ENCODE assay signal across 8 cellular contexts in the genomic region with DNA sequence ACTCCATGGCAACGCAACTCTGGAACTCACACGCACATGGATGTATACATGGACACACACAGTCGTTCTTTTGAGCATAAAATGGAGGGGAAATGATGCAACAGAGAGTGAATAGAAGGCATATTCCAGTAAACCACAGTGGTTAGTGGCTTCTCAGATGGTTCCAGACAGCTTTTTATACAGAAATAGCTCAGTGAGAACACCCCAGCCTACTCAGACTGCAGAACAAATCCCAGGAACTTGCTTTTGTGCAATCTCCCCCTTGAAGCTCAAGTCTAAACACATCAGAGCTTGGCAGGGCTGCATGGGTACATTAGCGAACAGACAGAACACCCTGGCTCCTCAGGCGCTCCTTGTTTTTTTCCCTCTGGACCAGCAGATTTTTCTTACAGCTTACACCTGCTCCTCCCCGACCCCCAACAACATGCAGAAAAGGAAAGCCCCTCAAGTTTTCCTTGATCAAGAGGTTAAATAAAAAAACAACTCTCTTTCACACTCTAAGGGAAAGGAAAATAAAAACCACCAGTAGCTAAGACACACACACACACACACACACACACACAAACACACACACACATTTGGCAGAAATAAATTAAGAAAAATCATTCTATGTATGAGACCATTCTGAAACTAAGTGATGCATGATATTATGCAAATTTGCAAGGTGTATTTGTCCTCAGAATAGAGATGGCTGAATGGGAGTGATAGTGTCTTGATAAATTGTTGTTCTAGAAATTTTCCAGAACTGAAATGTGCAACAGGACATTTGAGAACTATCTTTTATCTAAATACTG. TPM values are rescaled to one million over a fixed set of nuclear protein-coding genes. Genes with fewer than 3 reads are reported as not detected.
DNase-seq lines count a peak whose midpoint lies in the region; ATAC-seq lines count a peak whose summit lies in the region.

No MANE protein-coding gene starts in this region.

- H3K27ac ChIP-seq in ACC112 (ENCODE audit: low read depth, low read length), result no peak overlapping the region

- no peak overlapping the region for H3K4me3 ChIP-seq in ACC112 (ENCODE audit: low read depth, low read length)
- H3K4me3 ChIP-seq in Jurkat, Clone E6-1 (ENCODE audit: low read length), result peak overlapping the region; percentile 24

- ATAC-seq in GM18867 (IDR thresholded peaks at IDR 0.05; ENCODE audit: unreplicated experiment), result no peak

- H3K27ac Mint-ChIP-seq in activated T-helper 2 cell treated with anti-CD3 and anti-CD28 coated beads, Interferon-gamma antibody, Interleukin-2, Interleukin-4, amounts not matched to agents 10 μg/mL and 5 μg/mL and 100 μg/mL, durations not matched to agents 14 hours and 24 hours and 36 hours, result peak overlapping the region; percentile 87

- intact Hi-C loops in activated T-helper 2 cell treated with anti-CD3 and anti-CD28 coated beads, Interferon-gamma antibody, Interleukin-2, Interleukin-4, amounts not matched to agents 10 μg/mL and 5 μg/mL and 100 μg/mL, durations not matched to agents 14 hours and 24 hours and 36 hours (cut with micrococcal nuclease), result loop anchor here (2.0 kb wide), 3 partner anchors 24 to 48 kb away; no protein-coding TSS in a partner anchor

- H3K4me1 ChIP-seq in ACC112 (ENCODE audit: control insufficient read depth, insufficient read depth, low read length, unreplicated experiment), result peaks cover 29% of the 10 kb centered on the region

- peaks cover 47% of the 10 kb centered on the region for H3K4me1 Mint-ChIP-seq in activated T-helper 2 cell treated with anti-CD3 and anti-CD28 coated beads, Interferon-gamma antibody, Interleukin-2, Interleukin-4, amounts not matched to agents 10 μg/mL and 5 μg/mL and 100 μg/mL, durations not matched to agents 14 hours and 24 hours and 36 hours (ENCODE audit: low read depth)

- H3K27me3 ChIP-seq in ACC112 (ENCODE audit: insufficient read depth, low read length), result no peaks in the 10 kb centered on the region

- peaks cover 5% of the 10 kb centered on the region for H3K36me3 Mint-ChIP-seq in activated T-helper 2 cell treated with anti-CD3 and anti-CD28 coated beads, Interferon-gamma antibody, Interleukin-2, Interleukin-4, amounts not matched to agents 10 μg/mL and 5 μg/mL and 100 μg/mL, durations not matched to agents 14 hours and 24 hours and 36 hours (ENCODE audit: low read depth)

- peak overlapping the region; percentile 51 for H2AFZ ChIP-seq in ACC112 (ENCODE audit: low read length, unreplicated experiment)

- H3K36me3 ChIP-seq in ACC112 (ENCODE audit: insufficient read depth, low read length), result no peaks in the 10 kb centered on the region

- H3K27me3 Mint-ChIP-seq in activated T-helper 2 cell treated with anti-CD3 and anti-CD28 coated beads, Interferon-gamma antibody, Interleukin-2, Interleukin-4, amounts not matched to agents 10 μg/mL and 5 μg/mL and 100 μg/mL, durations not matched to agents 14 hours and 24 hours and 36 hours (ENCODE audit: low read depth), result no peaks in the 10 kb centered on the region

- H3K9me3 Mint-ChIP-seq in activated T-helper 2 cell treated with anti-CD3 and anti-CD28 coated beads, Interferon-gamma antibody, Interleukin-2, Interleukin-4, amounts not matched to agents 10 μg/mL and 5 μg/mL and 100 μg/mL, durations not matched to agents 14 hours and 24 hours and 36 hours, result no peaks in the 10 kb centered on the region

- peak; percentile 98 for DNase-seq in Jurkat, Clone E6-1 (ENCODE audit: low read depth, low spot score)
- no peak for DNase-seq in activated T-helper 2 cell treated with anti-CD3 and anti-CD28 coated beads, Interferon-gamma antibody, Interleukin-2, Interleukin-4, amounts not matched to agents 10 μg/mL and 5 μg/mL and 100 μg/mL, durations not matched to agents 14 hours and 24 hours and 36 hours (ENCODE audit: low spot score)
- peak; percentile 62 for DNase-seq in hepatic stellate cell (ENCODE audit: low spot score)
- peak; percentile 70 for DNase-seq in superior temporal gyrus (ENCODE audit: extremely low spot score)
- DNase-seq in ecto neural progenitor cell (ENCODE audit: low spot score), result no peak
- DNase-seq in NCI-H2227 (lab: John Stamatoyannopoulos, UW; ENCODE audit: unreplicated experiment), result no peak

- no peaks in the 10 kb centered on the region for H3K79me2 ChIP-seq in ACC112 (ENCODE audit: control insufficient read depth, insufficient read depth, low read length, unreplicated experiment)

- H3K4me3 Mint-ChIP-seq in activated T-helper 2 cell treated with anti-CD3 and anti-CD28 coated beads, Interferon-gamma antibody, Interleukin-2, Interleukin-4, amounts not matched to agents 10 μg/mL and 5 μg/mL and 100 μg/mL, durations not matched to agents 14 hours and 24 hours and 36 hours (ENCODE audit: low read depth), result peak overlapping the region; percentile 72

RNA-seq across cellular contexts. Expression of a gene that starts 51.2 kb away (rescaled TPM):
- 53.6 TPM for polyA plus RNA-seq in Jurkat, Clone E6-1 (2012; ENCODE audit: insufficient read depth, insufficient read length)
- total RNA-seq in activated T-helper 2 cell treated with anti-CD3 and anti-CD28 coated beads, Interferon-gamma antibody, Interleukin-2, Interleukin-4, amounts not matched to agents 10 μg/mL and 5 μg/mL and 100 μg/mL, durations not matched to agents 14 hours and 24 hours and 36 hours, result 50.7 and 55.7 TPM in 2 replicates

RNA-seq across cellular contexts. Expression of a gene that starts 51.5 kb away (rescaled TPM):
- 70.3 TPM for polyA plus RNA-seq in Jurkat, Clone E6-1 (2012; ENCODE audit: insufficient read depth, insufficient read length)
- 39.8 and 41.4 TPM in 2 replicates for total RNA-seq in activated T-helper 2 cell treated with anti-CD3 and anti-CD28 coated beads, Interferon-gamma antibody, Interleukin-2, Interleukin-4, amounts not matched to agents 10 μg/mL and 5 μg/mL and 100 μg/mL, durations not matched to agents 14 hours and 24 hours and 36 hours

Comparison
In these comparisons a context has a peak if more than half of its experiments do, and no peak if none do; other contexts are left out.
1. DNase-seq: peak in Jurkat, Clone E6-1 (single experiment), hepatic stellate cell (single experiment) and superior temporal gyrus (single experiment); none in activated T-helper 2 cell treated with anti-CD3 and anti-CD28 coated beads, Interferon-gamma antibody, Interleukin-2, Interleukin-4, amounts not matched to agents 10 μg/mL and 5 μg/mL and 100 μg/mL, durations not matched to agents 14 hours and 24 hours and 36 hours (single experiment), ecto neural progenitor cell (single experiment) and NCI-H2227 (single experiment).